ENCODE assay signal across 8 cellular contexts in the genomic region with DNA sequence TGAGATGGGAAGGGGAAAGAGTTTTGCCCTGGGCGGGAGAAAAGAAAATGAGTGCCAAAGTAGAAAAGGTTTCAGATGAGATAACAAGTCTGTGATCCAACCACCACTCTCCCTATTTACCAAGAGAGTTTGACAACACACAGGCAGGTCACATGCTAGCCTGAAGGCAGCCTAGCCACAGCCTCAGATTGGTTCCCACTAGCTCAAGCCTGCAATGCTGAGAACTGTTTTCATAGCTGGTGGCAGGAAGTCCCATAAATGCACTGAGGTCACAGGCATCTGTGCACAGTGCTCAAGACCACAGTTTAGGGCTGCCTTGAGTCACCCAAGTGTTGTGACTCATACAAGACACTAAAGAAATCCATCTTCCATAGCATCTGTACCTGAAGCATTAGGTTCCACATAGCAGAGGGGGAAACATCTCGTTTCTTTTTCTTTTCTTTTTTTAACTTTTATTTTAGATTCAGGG. TPM values are rescaled to one million over a fixed set of nuclear protein-coding genes. Genes with fewer than 3 reads are reported as not detected.
DNase-seq lines count a peak whose midpoint lies in the region; ATAC-seq, FAIRE-seq and TF ChIP-seq lines count a peak whose summit lies in the region.

No MANE protein-coding gene starts in this region.

- H3K4me2 ChIP-seq in mesenchymal stem cell (ENCODE audit: low read length, poor library complexity, severe bottlenecking) = no peak overlapping the region

- intact Hi-C loops in heart left ventricle (cut with DNase I) = no loop called here

- H3K14ac ChIP-seq in mesenchymal stem cell (ENCODE audit: low read length in 2 of 2) = no peak overlapping the region

- no peak for TF ChIP-seq CTCF in heart left ventricle (IDR thresholded peaks at IDR 0.05)

- H3K79me1 ChIP-seq in mesenchymal stem cell (replicated peaks; ENCODE audit: low read length, poor library complexity, severe bottlenecking) = no peaks in the 10 kb centered on the region

- FAIRE-seq in GM12892 (lab: Jason Lieb, UNC) = peak; percentile 70

- H3K36me3 ChIP-seq in mesenchymal stem cell (ENCODE audit: control insufficient read depth in 1 of 2, insufficient read depth in 2 of 2, low read depth in 1 of 2, low read length in 2 of 2) (no peaks in the 10 kb centered on the region), heart left ventricle (no peaks in the 10 kb centered on the region)

- ATAC-seq in HG02973 (IDR thresholded peaks at IDR 0.05; ENCODE audit: unreplicated experiment) (peak; percentile 83), heart left ventricle (no peak)

- H3K18ac ChIP-seq in mesenchymal stem cell (ENCODE audit: low read depth in 1 of 2, low read length in 2 of 2) = no peak overlapping the region

- no peak overlapping the region for H2AK5ac ChIP-seq in mesenchymal stem cell (ENCODE audit: low read length, severe bottlenecking)

- no peak overlapping the region for H2BK12ac ChIP-seq in mesenchymal stem cell (ENCODE audit: low read length in 2 of 2)

- WGBS in mesenchymal stem cell = no CpG with 5 or more reads among the region's 2 CpGs
- 51 to 71% (median 60%) methylated on average over 2 of the region's 2 CpGs for WGBS in heart left ventricle, 4 donors

- no peak for DNase-seq in GM12892 (ENCODE audit: insufficient read length)
- peak; percentile 23 to 32 for DNase-seq in activated CD4-positive, alpha-beta T cell treated with anti-CD3 and anti-CD28 coated beads, Interleukin-2, amount 50 U/mL, for 4 hours
- peak; percentile 11 for DNase-seq in mesenchymal stem cell
- DNase-seq in GM19238 (ENCODE audit: insufficient read length, low spot score) = no peak
- no peak for DNase-seq in NCI-H2107 (lab: John Stamatoyannopoulos, UW)
- DNase-seq in heart left ventricle = no peak
- DNase-seq in mucosa of gallbladder (ENCODE audit: low spot score) = no peak

- no peak for TF ChIP-seq POLR2A in GM12892 (IDR thresholded peaks at IDR 0.05; ENCODE audit: low read depth, low read length)
- TF ChIP-seq POLR2A in heart left ventricle (IDR thresholded peaks at IDR 0.05) = no peak

- H3K4me1 ChIP-seq in mesenchymal stem cell (ENCODE audit: control insufficient read depth, insufficient read depth, low read depth, low read length) (peaks cover 6% of the 10 kb centered on the region), heart left ventricle (no peaks in the 10 kb centered on the region)

- H2BK120ac ChIP-seq in mesenchymal stem cell (ENCODE audit: low read depth, low read length) = no peak overlapping the region

- no peaks in the 10 kb centered on the region for H3K9me3 ChIP-seq in mesenchymal stem cell (ENCODE audit: control insufficient read depth, low read length)
- H3K9me3 ChIP-seq in heart left ventricle = no peaks in the 10 kb centered on the region

- H3K23ac ChIP-seq in mesenchymal stem cell (ENCODE audit: low read length in 2 of 2) = no peak overlapping the region

- no peak overlapping the region for H2BK5ac ChIP-seq in mesenchymal stem cell (ENCODE audit: low read depth, low read length, poor library complexity, severe bottlenecking)

- H2AFZ ChIP-seq in mesenchymal stem cell (ENCODE audit: low read depth, low read length) = no peak overlapping the region

- H3K4ac ChIP-seq in mesenchymal stem cell (ENCODE audit: low read depth in 1 of 2, low read length in 2 of 2) = no peak overlapping the region

- no peak overlapping the region for H3K4me3 ChIP-seq in mesenchymal stem cell (ENCODE audit: insufficient read depth in 1 of 2, low read depth in 1 of 2, low read length in 2 of 2)
- H3K4me3 ChIP-seq in heart left ventricle = no peak overlapping the region

- no peak overlapping the region for H2BK15ac ChIP-seq in mesenchymal stem cell (ENCODE audit: low read depth, poor library complexity, severe bottlenecking)

- H3K27me3 ChIP-seq in mesenchymal stem cell (ENCODE audit: control insufficient read depth in 1 of 2, insufficient read depth in 1 of 2, low read length in 2 of 2) (peaks cover 15 to 32% of the 10 kb centered on the region in 2 experiments), heart left ventricle (peaks cover 0 to 56% (median 9%) of the 10 kb centered on the region in 9 donors)

- H4K8ac ChIP-seq in mesenchymal stem cell (ENCODE audit: low read length) = no peak overlapping the region

- no peak overlapping the region for H3K9ac ChIP-seq in mesenchymal stem cell (ENCODE audit: low read length)

- no peak overlapping the region for H4K91ac ChIP-seq in mesenchymal stem cell (ENCODE audit: low read length)

- H3K27ac ChIP-seq in mesenchymal stem cell (ENCODE audit: low read length, poor library complexity, severe bottlenecking) (no peak overlapping the region), heart left ventricle (no peak overlapping the region)

RNA-seq across cellular contexts. Expression of a gene that starts 18.5 kb away (rescaled TPM):
- 65.9 TPM for polyA plus RNA-seq in GM12892 (2012; ENCODE audit: missing spikeins)
- polyA plus RNA-seq in mesenchymal stem cell (2013, experiment 1 of 2) = 86.9 TPM
- polyA plus RNA-seq in mesenchymal stem cell (2013, experiment 2 of 2) = 84.8 TPM
- total RNA-seq in heart left ventricle (10 to 100 TPM; 41.2 to 69.3 (median 51.1) TPM), mucosa of gallbladder (66.9 TPM)
- 100 to 1,000 TPM in 1 of 2 donors, 10 to 100 TPM in 1; 55.1 to 157 TPM for polyA plus RNA-seq in heart left ventricle

Comparison
In these comparisons a context has a peak if more than half of its experiments do, and no peak if none do; other contexts are left out.
1. DNase-seq: peak in activated CD4-positive, alpha-beta T cell treated with anti-CD3 and anti-CD28 coated beads, Interleukin-2, amount 50 U/mL, for 4 hours (2 of 2) and mesenchymal stem cell (single experiment); none in GM12892 (single experiment), GM19238 (single experiment), NCI-H2107 (single experiment), heart left ventricle (0 of 5) and mucosa of gallbladder (single experiment).